In the genomic region with DNA sequence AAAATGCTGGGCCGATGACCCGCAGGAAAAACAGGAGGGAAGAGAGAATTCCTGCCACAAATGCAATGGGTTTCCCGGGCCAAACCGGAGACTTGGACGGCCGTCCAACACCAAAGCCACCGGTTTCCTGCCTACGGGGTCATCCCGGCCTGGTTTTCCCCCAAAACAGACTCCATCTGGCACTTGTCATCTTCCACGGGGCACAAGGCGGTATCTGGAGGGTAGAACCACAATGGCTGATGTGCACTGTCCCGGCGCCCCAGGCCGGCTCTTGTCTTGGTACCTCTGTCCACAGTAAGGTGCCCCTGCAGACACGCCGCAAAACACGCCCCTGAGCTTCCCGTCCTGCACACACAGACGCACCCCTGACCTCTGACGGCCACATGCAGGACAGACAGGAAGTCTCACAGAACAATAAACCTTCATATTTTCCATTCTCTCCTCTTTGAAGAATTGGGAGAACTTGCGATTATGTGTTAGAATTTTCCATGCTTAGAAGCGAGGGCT, we compare ENCODE assay signal across 15 cellular contexts.
"Had no signal": no experiment of that assay in that cellular context is flagged by ENCODE, and none has a peak within 500 bp of the region (broad histone marks: within the 10 kb centered on the region; RNA-seq: fewer than 3 reads in every experiment).

No MANE protein-coding gene starts in this region.

- H3K4me1 ChIP-seq: breast epithelium, heart left ventricle had no signal

- H3K4me3 Mint-ChIP-seq: activated naive CD8-positive, alpha-beta T cell; activated T-cell treated with anti-CD3 and anti-CD28 coated beads, Interleukin-2, amount 50 U/mL, for 4 hours; natural killer cell had no signal

- H3K9me3 ChIP-seq: breast epithelium, heart left ventricle had no signal

- H3K36me3 ChIP-seq: breast epithelium, heart left ventricle had no signal

- ATAC-seq: activated T-cell treated with anti-CD3 and anti-CD28 coated beads, Interleukin-2, amount 50 U/mL, for 4 hours; natural killer cell; stimulated activated naive CD8-positive, alpha-beta T cell treated with anti-CD3 and anti-CD28 coated beads, Interleukin-15, Interleukin-2, amounts not matched to agents 100 U/mL and 50 U/mL, for 24 hours had no signal

- H3K27me3 ChIP-seq: breast epithelium, heart left ventricle had no signal

- H3K27ac Mint-ChIP-seq: activated naive CD8-positive, alpha-beta T cell; natural killer cell had no signal

- H3K4me3 ChIP-seq: breast epithelium, heart left ventricle had no signal

- DNase-seq: activated CD4-positive, alpha-beta T cell treated with anti-CD3 and anti-CD28 coated beads, Interleukin-2, amount 50 U/mL, for 48 hours; activated CD4-positive, CD25-positive, alpha-beta regulatory T cell treated with anti-CD3 and anti-CD28 coated beads, Interleukin-2, amount 50 U/mL, for 72 hours; activated gamma-delta T cell; activated T-cell treated with anti-CD3 and anti-CD28 coated beads, Interleukin-2, amount 50 U/mL, for 4 hours; foreskin melanocyte; natural killer cell; stimulated activated CD4-positive, alpha-beta T cell treated with anti-CD3 and anti-CD28 coated beads, Interleukin-4, amount 100 ng/mL, for 1 hour; stimulated activated CD8-positive, alpha-beta memory T cell treated with anti-CD3 and anti-CD28 coated beads, Interleukin-4, amount 100 ng/mL, for 48 hours; stimulated activated naive CD8-positive, alpha-beta T cell treated with anti-CD3 and anti-CD28 coated beads, Interleukin-15, Interleukin-2, amounts not matched to agents 100 U/mL and 50 U/mL, for 24 hours; T-helper 2 cell had no signal

- H3K9me3 Mint-ChIP-seq: activated T-cell treated with anti-CD3 and anti-CD28 coated beads, Interleukin-2, amount 50 U/mL, for 4 hours; natural killer cell had no signal

- H3K27me3 Mint-ChIP-seq: activated naive CD8-positive, alpha-beta T cell had no signal

- H3K4me1 Mint-ChIP-seq: natural killer cell had no signal

- H3K36me3 Mint-ChIP-seq: activated naive CD8-positive, alpha-beta T cell; natural killer cell had no signal

- FAIRE-seq: keratinocyte, TTC549 had no signal
